Comparison of ENCODE assay signal across 1 cellular context in genomic region chr16:56946767-56947603, GRCh38.
TF ChIP-seq lines count a peak whose summit lies in the region.

No MANE protein-coding gene starts in this region.

TF ChIP-seq in HepG2, 621 proteins besides CTCF, POLR2A, EP300 and RAD21 (continued from another document and continues in another):
- TF ChIP-seq, protein P1, sequence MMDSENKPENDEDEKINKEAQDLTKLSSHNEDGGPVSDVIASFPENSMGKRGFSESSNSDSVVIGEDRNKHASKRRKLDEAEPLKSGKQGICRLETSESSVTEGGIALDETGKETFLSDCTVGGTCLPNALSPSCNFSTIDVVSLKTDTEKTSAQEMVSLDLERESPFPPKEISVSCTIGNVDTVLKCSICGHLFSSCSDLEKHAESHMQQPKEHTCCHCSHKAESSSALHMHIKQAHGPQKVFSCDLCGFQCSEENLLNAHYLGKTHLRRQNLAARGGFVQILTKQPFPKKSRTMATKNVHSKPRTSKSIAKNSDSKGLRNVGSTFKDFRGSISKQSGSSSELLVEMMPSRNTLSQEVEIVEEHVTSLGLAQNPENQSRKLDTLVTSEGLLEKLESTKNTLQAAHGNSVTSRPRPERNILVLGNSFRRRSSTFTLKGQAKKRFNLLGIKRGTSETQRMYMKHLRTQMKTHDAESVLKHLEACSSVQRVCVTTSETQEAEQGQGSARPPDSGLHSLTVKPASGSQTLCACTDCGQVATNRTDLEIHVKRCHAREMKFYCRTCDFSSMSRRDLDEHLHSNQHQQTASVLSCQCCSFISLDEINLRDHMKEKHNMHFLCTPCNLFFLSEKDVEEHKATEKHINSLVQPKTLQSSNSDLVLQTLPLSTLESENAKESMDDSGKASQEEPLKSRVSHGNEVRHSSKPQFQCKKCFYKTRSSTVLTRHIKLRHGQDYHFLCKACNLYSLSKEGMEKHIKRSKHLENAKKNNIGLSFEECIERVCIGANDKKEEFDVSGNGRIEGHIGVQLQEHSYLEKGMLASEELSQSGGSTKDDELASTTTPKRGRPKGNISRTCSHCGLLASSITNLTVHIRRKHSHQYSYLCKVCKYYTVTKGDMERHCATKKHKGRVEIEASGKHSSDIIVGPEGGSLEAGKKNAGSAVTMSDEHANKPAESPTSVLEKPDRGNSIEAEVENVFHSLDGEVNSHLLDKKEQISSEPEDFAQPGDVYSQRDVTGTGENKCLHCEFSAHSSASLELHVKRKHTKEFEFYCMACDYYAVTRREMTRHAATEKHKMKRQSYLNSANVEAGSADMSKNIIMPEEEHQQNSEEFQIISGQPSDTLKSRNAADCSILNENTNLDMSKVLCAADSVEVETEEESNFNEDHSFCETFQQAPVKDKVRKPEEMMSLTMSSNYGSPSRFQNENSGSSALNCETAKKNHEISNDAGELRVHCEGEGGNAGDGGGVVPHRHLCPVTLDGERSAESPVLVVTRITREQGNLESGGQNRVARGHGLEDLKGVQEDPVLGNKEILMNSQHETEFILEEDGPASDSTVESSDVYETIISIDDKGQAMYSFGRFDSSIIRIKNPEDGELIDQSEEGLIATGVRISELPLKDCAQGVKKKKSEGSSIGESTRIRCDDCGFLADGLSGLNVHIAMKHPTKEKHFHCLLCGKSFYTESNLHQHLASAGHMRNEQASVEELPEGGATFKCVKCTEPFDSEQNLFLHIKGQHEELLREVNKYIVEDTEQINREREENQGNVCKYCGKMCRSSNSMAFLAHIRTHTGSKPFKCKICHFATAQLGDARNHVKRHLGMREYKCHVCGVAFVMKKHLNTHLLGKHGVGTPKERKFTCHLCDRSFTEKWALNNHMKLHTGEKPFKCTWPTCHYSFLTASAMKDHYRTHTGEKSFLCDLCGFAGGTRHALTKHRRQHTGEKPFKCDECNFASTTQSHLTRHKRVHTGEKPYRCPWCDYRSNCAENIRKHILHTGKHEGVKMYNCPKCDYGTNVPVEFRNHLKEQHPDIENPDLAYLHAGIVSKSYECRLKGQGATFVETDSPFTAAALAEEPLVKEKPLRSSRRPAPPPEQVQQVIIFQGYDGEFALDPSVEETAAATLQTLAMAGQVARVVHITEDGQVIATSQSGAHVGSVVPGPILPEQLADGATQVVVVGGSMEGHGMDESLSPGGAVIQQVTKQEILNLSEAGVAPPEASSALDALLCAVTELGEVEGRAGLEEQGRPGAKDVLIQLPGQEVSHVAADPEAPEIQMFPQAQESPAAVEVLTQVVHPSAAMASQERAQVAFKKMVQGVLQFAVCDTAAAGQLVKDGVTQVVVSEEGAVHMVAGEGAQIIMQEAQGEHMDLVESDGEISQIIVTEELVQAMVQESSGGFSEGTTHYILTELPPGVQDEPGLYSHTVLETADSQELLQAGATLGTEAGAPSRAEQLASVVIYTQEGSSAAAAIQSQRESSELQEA (CRISPR knock-in tag; IDR thresholded peaks at IDR 0.05; ENCODE audit: not compliant biosample characterization), result no peak
- TF ChIP-seq SKI (IDR thresholded peaks at IDR 0.05; ENCODE audit: partially characterized antibody), result no peak
- no peak for TF ChIP-seq RBM39 (IDR thresholded peaks at IDR 0.05; ENCODE audit: low read depth, low read length, poor library complexity, severe bottlenecking)
- no peak for TF ChIP-seq FOXP4 (CRISPR knock-in tag; IDR thresholded peaks at IDR 0.05)
- TF ChIP-seq ZNF543 (CRISPR knock-in tag; IDR thresholded peaks at IDR 0.05), result no peak
- TF ChIP-seq MED1 (CRISPR knock-in tag; IDR thresholded peaks at IDR 0.05), result peak; percentile 37; the same call in 1 of the 2 replicates
- TF ChIP-seq RARA (CRISPR knock-in tag; IDR thresholded peaks at IDR 0.05), result peak; percentile 70
- no peak for TF ChIP-seq CERS6 (CRISPR knock-in tag; IDR thresholded peaks at IDR 0.05)
- no peak for TF ChIP-seq ZNF567 (CRISPR knock-in tag; IDR thresholded peaks at IDR 0.05; ENCODE audit: borderline replicate concordance)
- TF ChIP-seq ZNF124 (CRISPR knock-in tag; IDR thresholded peaks at IDR 0.05), result no peak
- 0 out of 2 replicates have a peak, but pooled peaks have one; percentile 3 for TF ChIP-seq ELF3 (CRISPR knock-in tag; IDR thresholded peaks at IDR 0.05)
- TF ChIP-seq NFYC (CRISPR knock-in tag; IDR thresholded peaks at IDR 0.05), result no peak
- no peak for TF ChIP-seq ZFP1 (CRISPR knock-in tag; IDR thresholded peaks at IDR 0.05)
- TF ChIP-seq NR1H2 (CRISPR knock-in tag; IDR thresholded peaks at IDR 0.05; ENCODE audit: borderline replicate concordance, low read depth), result no peak
- TF ChIP-seq MXD4 (CRISPR knock-in tag; IDR thresholded peaks at IDR 0.05), result no peak
- no peak for TF ChIP-seq HOXA7 (CRISPR knock-in tag; IDR thresholded peaks at IDR 0.05)
- no peak for TF ChIP-seq ZNF446 (CRISPR knock-in tag; IDR thresholded peaks at IDR 0.05)
- TF ChIP-seq ZNF709 (CRISPR knock-in tag; IDR thresholded peaks at IDR 0.05), result no peak
- no peak for TF ChIP-seq DRAP1 (CRISPR knock-in tag; IDR thresholded peaks at IDR 0.05)
- TF ChIP-seq ZNF143 (CRISPR knock-in tag; IDR thresholded peaks at IDR 0.05), result peak; percentile 13; the same call in 1 of the 2 replicates
- TF ChIP-seq, protein P2, sequence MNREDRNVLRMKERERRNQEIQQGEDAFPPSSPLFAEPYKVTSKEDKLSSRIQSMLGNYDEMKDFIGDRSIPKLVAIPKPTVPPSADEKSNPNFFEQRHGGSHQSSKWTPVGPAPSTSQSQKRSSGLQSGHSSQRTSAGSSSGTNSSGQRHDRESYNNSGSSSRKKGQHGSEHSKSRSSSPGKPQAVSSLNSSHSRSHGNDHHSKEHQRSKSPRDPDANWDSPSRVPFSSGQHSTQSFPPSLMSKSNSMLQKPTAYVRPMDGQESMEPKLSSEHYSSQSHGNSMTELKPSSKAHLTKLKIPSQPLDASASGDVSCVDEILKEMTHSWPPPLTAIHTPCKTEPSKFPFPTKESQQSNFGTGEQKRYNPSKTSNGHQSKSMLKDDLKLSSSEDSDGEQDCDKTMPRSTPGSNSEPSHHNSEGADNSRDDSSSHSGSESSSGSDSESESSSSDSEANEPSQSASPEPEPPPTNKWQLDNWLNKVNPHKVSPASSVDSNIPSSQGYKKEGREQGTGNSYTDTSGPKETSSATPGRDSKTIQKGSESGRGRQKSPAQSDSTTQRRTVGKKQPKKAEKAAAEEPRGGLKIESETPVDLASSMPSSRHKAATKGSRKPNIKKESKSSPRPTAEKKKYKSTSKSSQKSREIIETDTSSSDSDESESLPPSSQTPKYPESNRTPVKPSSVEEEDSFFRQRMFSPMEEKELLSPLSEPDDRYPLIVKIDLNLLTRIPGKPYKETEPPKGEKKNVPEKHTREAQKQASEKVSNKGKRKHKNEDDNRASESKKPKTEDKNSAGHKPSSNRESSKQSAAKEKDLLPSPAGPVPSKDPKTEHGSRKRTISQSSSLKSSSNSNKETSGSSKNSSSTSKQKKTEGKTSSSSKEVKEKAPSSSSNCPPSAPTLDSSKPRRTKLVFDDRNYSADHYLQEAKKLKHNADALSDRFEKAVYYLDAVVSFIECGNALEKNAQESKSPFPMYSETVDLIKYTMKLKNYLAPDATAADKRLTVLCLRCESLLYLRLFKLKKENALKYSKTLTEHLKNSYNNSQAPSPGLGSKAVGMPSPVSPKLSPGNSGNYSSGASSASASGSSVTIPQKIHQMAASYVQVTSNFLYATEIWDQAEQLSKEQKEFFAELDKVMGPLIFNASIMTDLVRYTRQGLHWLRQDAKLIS (CRISPR knock-in tag; IDR thresholded peaks at IDR 0.05), result peak; percentile 63; the same call in 1 of the 2 replicates
- TF ChIP-seq AKAP8 (CRISPR knock-in tag; IDR thresholded peaks at IDR 0.05), result no peak; the same call in 1 of the 2 replicates
- TF ChIP-seq ZNF878 (CRISPR knock-in tag; IDR thresholded peaks at IDR 0.05), result 0 out of 2 replicates have a peak, but pooled peaks have one; percentile 29
- no peak for TF ChIP-seq ZNF782 (CRISPR knock-in tag; IDR thresholded peaks at IDR 0.05; ENCODE audit: borderline replicate concordance)
- TF ChIP-seq, protein P3, sequence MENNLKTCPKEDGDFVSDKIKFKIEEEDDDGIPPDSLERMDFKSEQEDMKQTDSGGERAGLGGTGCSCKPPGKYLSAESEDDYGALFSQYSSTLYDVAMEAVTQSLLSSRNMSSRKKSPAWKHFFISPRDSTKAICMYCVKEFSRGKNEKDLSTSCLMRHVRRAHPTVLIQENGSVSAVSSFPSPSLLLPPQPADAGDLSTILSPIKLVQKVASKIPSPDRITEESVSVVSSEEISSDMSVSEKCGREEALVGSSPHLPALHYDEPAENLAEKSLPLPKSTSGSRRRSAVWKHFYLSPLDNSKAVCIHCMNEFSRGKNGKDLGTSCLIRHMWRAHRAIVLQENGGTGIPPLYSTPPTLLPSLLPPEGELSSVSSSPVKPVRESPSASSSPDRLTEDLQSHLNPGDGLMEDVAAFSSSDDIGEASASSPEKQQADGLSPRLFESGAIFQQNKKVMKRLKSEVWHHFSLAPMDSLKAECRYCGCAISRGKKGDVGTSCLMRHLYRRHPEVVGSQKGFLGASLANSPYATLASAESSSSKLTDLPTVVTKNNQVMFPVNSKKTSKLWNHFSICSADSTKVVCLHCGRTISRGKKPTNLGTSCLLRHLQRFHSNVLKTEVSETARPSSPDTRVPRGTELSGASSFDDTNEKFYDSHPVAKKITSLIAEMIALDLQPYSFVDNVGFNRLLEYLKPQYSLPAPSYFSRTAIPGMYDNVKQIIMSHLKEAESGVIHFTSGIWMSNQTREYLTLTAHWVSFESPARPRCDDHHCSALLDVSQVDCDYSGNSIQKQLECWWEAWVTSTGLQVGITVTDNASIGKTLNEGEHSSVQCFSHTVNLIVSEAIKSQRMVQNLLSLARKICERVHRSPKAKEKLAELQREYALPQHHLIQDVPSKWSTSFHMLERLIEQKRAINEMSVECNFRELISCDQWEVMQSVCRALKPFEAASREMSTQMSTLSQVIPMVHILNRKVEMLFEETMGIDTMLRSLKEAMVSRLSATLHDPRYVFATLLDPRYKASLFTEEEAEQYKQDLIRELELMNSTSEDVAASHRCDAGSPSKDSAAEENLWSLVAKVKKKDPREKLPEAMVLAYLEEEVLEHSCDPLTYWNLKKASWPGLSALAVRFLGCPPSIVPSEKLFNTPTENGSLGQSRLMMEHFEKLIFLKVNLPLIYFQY (CRISPR knock-in tag; IDR thresholded peaks at IDR 0.05; ENCODE audit: borderline replicate concordance), result no peak; the same call in 1 of the 2 replicates
- no peak for TF ChIP-seq NFYB (CRISPR knock-in tag; IDR thresholded peaks at IDR 0.05)
- no peak for TF ChIP-seq ZNF672 (CRISPR knock-in tag; IDR thresholded peaks at IDR 0.05)
- no peak for TF ChIP-seq AHR (CRISPR knock-in tag; IDR thresholded peaks at IDR 0.05)
- TF ChIP-seq, protein P4, sequence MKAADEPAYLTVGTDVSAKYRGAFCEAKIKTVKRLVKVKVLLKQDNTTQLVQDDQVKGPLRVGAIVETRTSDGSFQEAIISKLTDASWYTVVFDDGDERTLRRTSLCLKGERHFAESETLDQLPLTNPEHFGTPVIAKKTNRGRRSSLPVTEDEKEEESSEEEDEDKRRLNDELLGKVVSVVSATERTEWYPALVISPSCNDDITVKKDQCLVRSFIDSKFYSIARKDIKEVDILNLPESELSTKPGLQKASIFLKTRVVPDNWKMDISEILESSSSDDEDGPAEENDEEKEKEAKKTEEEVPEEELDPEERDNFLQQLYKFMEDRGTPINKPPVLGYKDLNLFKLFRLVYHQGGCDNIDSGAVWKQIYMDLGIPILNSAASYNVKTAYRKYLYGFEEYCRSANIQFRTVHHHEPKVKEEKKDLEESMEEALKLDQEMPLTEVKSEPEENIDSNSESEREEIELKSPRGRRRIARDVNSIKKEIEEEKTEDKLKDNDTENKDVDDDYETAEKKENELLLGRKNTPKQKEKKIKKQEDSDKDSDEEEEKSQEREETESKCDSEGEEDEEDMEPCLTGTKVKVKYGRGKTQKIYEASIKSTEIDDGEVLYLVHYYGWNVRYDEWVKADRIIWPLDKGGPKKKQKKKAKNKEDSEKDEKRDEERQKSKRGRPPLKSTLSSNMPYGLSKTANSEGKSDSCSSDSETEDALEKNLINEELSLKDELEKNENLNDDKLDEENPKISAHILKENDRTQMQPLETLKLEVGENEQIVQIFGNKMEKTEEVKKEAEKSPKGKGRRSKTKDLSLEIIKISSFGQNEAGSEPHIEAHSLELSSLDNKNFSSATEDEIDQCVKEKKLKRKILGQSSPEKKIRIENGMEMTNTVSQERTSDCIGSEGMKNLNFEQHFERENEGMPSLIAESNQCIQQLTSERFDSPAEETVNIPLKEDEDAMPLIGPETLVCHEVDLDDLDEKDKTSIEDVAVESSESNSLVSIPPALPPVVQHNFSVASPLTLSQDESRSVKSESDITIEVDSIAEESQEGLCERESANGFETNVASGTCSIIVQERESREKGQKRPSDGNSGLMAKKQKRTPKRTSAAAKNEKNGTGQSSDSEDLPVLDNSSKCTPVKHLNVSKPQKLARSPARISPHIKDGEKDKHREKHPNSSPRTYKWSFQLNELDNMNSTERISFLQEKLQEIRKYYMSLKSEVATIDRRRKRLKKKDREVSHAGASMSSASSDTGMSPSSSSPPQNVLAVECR (CRISPR knock-in tag; IDR thresholded peaks at IDR 0.05; ENCODE audit: borderline replicate concordance), result 0 out of 2 replicates have a peak, but pooled peaks have one; percentile 20
- TF ChIP-seq PAF1 (CRISPR knock-in tag; IDR thresholded peaks at IDR 0.05), result peak; percentile 98
- TF ChIP-seq CBX5 (CRISPR knock-in tag; IDR thresholded peaks at IDR 0.05; ENCODE audit: borderline replicate concordance), result 0 out of 2 replicates have a peak, but pooled peaks have one; percentile 32
- TF ChIP-seq PHF5A (CRISPR knock-in tag; IDR thresholded peaks at IDR 0.05; ENCODE audit: low read depth, unreplicated experiment), result peak; percentile 12
- TF ChIP-seq ZNF350 (CRISPR knock-in tag; IDR thresholded peaks at IDR 0.05; ENCODE audit: borderline replicate concordance, low read depth), result no peak
- no peak for TF ChIP-seq MED13 (CRISPR knock-in tag; IDR thresholded peaks at IDR 0.05)
- TF ChIP-seq POLR2AphosphoS5 (IDR thresholded peaks at IDR 0.05; ENCODE audit: low read depth, low read length), result no peak; the same call in 1 of the 2 replicates
